13 cellular contexts compared by ENCODE assay signal in the genomic region with DNA sequence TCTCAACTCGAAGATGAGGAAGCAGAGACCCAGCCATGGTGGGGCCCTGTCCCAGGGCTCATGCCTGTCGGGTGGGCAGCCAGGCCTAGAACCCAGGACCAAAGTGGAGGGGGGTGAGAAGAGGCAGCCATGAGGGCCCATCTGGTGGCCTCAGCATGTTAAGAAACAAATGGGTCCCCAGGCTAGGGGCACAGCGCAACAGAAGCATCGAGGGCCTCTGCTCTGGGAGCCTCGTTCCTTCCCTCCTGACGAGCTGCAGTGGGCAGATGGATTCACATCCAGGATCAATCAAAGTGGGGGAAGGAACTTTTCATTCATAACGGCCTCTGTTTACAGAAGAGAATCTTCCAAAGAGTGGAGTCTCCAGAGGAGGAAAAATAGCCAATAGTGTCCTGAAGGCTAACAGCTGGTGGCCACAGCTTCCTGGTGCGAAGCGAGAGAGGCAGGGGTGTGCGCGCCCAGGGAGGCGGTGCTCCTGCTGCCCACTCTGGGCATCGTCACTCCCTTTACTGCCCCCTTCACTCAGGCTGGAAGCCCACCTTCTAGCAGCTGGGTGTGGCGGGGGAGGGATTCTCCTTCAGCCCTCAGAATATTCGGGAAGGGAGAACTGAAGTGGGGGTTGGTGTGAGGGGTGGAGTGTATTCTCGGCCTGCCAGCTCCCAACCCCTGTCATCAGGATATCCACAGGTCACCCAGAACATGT. TPM values are rescaled to one million over a fixed set of nuclear protein-coding genes. Genes with fewer than 3 reads are reported as not detected.
DNase-seq lines count a peak whose midpoint lies in the region; ATAC-seq, FAIRE-seq and TF ChIP-seq lines count a peak whose summit lies in the region.
"Had no signal": no experiment of that assay in that cellular context is flagged by ENCODE, and none has a peak within 500 bp of the region (broad histone marks: within the 10 kb centered on the region; RNA-seq: fewer than 3 reads in every experiment).

No MANE protein-coding gene starts in this region.

- H3K36me3 ChIP-seq in ascending aorta (peaks cover 5 to 13% of the 10 kb centered on the region in 2 donors), suprapubic skin (peaks cover 15% of the 10 kb centered on the region)

- FAIRE-seq in H54 (lab: Jason Lieb, UNC): no peak
- FAIRE-seq: A204.1, frontal cortex had no signal

- peak overlapping the region; percentile 31 for H3K27ac Mint-ChIP-seq in T-helper 2 cell treated with Interferon-gamma antibody and Interleukin-4, amounts not matched to agents 5 μg/mL and 100 μg/mL, for 36 hours
- peak overlapping the region; percentile 97 for H3K27ac Mint-ChIP-seq in memory B cell
- H3K27ac Mint-ChIP-seq: brain, HFFc6 had no signal

- no peak overlapping the region for H3K4me3 Mint-ChIP-seq in T-helper 2 cell treated with Interferon-gamma antibody and Interleukin-4, amounts not matched to agents 5 μg/mL and 100 μg/mL, for 36 hours
- peak overlapping the region; percentile 59 for H3K4me3 Mint-ChIP-seq in memory B cell
- H3K4me3 Mint-ChIP-seq: HFFc6 had no signal

- H3K27me3 Mint-ChIP-seq in T-helper 2 cell treated with Interferon-gamma antibody and Interleukin-4, amounts not matched to agents 5 μg/mL and 100 μg/mL, for 36 hours (ENCODE audit: low read depth): no peaks in the 10 kb centered on the region
- H3K27me3 Mint-ChIP-seq in memory B cell: no peaks in the 10 kb centered on the region

- H3K9me3 Mint-ChIP-seq in T-helper 2 cell treated with Interferon-gamma antibody and Interleukin-4, amounts not matched to agents 5 μg/mL and 100 μg/mL, for 36 hours: no peaks in the 10 kb centered on the region
- no peaks in the 10 kb centered on the region for H3K9me3 Mint-ChIP-seq in memory B cell
- H3K9me3 Mint-ChIP-seq: brain, HFFc6 had no signal

- H3K27ac ChIP-seq in ascending aorta (peak overlapping the region; percentile 92 to 96), suprapubic skin (peak overlapping the region; percentile 86)

- TF ChIP-seq CTCF in ascending aorta (IDR thresholded peaks at IDR 0.05) (no peak), suprapubic skin (IDR thresholded peaks at IDR 0.05) (no peak), GM20000 (IDR thresholded peaks at IDR 0.05; ENCODE audit: extremely low read depth, missing control alignments) (no peak)

- no peak for DNase-seq in T-helper 2 cell treated with Interferon-gamma antibody and Interleukin-4, amounts not matched to agents 5 μg/mL and 100 μg/mL, for 36 hours (ENCODE audit: low spot score)
- DNase-seq in T-helper 2 cell (no peak), ascending aorta (ENCODE audit: low spot score in 2 of 2) (no peak), memory B cell (ENCODE audit: low spot score in 2 of 2) (no peak), suprapubic skin (ENCODE audit: low spot score in 2 of 2) (peak in 1 of 2 donors; percentile 59), H54 (ENCODE audit: insufficient read length, low spot score) (no peak), GM20000 (ENCODE audit: low spot score) (no peak)
- DNase-seq: HFFc6, NCI-H187 treated with DMSO at 0.1 percent for 48 hours had no signal

- H3K4me3 ChIP-seq in ascending aorta (no peak overlapping the region), suprapubic skin (no peak overlapping the region)

- 70% methylated on average over 15 of the region's 16 CpGs for WGBS in suprapubic skin

- no peaks in the 10 kb centered on the region for H3K9me3 ChIP-seq in ascending aorta
- H3K9me3 ChIP-seq in suprapubic skin: no peaks in the 10 kb centered on the region

- no peak for ATAC-seq in memory B cell (ENCODE audit: low read depth)
- no peak for ATAC-seq in HG03045 (IDR thresholded peaks at IDR 0.05; ENCODE audit: unreplicated experiment)

- peaks cover 14 to 51% of the 10 kb centered on the region in 2 donors for H3K4me1 ChIP-seq in ascending aorta
- H3K4me1 ChIP-seq in suprapubic skin: peaks cover 68% of the 10 kb centered on the region

- H3K36me3 Mint-ChIP-seq in T-helper 2 cell treated with Interferon-gamma antibody and Interleukin-4, amounts not matched to agents 5 μg/mL and 100 μg/mL, for 36 hours (ENCODE audit: low read depth): peaks cover 2% of the 10 kb centered on the region
- H3K36me3 Mint-ChIP-seq in memory B cell: no peaks in the 10 kb centered on the region
- H3K36me3 Mint-ChIP-seq: brain had no signal

- H3K4me1 Mint-ChIP-seq in T-helper 2 cell treated with Interferon-gamma antibody and Interleukin-4, amounts not matched to agents 5 μg/mL and 100 μg/mL, for 36 hours (ENCODE audit: low read depth): peaks cover 28% of the 10 kb centered on the region
- peaks cover 46% of the 10 kb centered on the region for H3K4me1 Mint-ChIP-seq in memory B cell

- intact Hi-C loops in ascending aorta (cut with DNase I): no loop called here

- no peaks in the 10 kb centered on the region for H3K27me3 ChIP-seq in ascending aorta
- H3K27me3 ChIP-seq in suprapubic skin: no peaks in the 10 kb centered on the region

- no peak for TF ChIP-seq POLR2A in suprapubic skin (IDR thresholded peaks at IDR 0.05)
- TF ChIP-seq POLR2A in H54 (IDR thresholded peaks at IDR 0.05; ENCODE audit: low read depth, low read length): no peak

- TF ChIP-seq EP300 in suprapubic skin (IDR thresholded peaks at IDR 0.05): no peak

RNA-seq across cellular contexts. Expression of a gene that starts 4.3 kb away (rescaled TPM):
- 261 TPM for total RNA-seq in ascending aorta
- total RNA-seq in suprapubic skin: 100 to 1,000 TPM in 1 of 4 donors, 10 to 100 TPM in 3; 38.1 to 126 (median 56.3) TPM

RNA-seq across cellular contexts. Expression of a gene that starts 51.1 kb away (rescaled TPM):
- total RNA-seq in ascending aorta (not detected), suprapubic skin (under 1 TPM in 1 of 4 donors, not detected in 3; 0.52 TPM)
- total RNA-seq: frontal cortex had no signal
